In the genomic region with DNA sequence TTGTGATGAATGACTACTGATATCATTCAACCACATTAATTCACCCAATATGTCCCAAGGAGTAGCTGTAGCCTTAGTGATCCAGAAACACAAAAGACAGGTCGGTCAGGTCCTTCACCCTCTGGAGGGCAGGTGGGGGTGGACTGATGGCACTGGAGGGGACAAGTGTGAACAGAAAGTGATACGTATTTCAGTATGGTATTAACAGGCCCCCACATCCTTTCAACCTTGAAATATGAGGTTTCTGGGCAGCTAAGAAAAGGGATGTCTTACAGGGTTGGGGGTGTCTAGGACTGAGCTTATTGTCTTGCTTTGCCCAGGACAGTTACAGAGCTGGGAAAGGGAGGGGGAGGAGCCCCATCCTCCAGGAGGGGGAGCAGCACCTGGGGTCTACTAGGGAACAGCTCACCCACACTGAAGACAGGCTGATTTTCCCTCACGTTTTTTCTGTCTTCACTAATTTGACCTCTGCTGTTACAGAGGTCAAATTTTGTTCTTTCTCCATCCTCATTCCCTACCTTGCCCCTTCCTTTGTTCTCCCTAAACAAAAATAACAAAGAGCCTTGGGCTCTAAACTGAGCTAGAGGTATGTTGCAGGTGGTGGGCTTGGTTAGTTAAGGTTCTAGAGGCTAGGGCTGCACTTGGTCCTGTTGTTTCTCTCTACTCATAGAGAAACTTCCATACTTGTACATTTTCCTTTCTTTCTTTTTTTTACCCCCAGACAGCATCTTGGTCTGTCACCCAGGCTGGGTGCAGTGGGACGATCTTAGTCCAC, we compare ENCODE assay signal across 17 cellular contexts. TPM values are rescaled to one million over a fixed set of nuclear protein-coding genes. Genes with fewer than 3 reads are reported as not detected.
A peak's percentile ranks its signal among the peaks of the same experiment; 100 is the strongest.
DNase-seq lines count a peak whose midpoint lies in the region; ATAC-seq and TF ChIP-seq lines count a peak whose summit lies in the region.
"Had no signal": no experiment of that assay in that cellular context is flagged by ENCODE, and none has a peak within 500 bp of the region (broad histone marks: within the 10 kb centered on the region; RNA-seq: fewer than 3 reads in every experiment).

No MANE protein-coding gene starts in this region.

- H3K4me2 ChIP-seq in GM23338 = no peak overlapping the region
- no peak overlapping the region for H3K4me2 ChIP-seq in parathyroid adenoma (ENCODE audit: low read length)

- H3K27ac Mint-ChIP-seq in GM23338 = no peak overlapping the region

- H3K4me1 ChIP-seq in GM23338 (ENCODE audit: insufficient read depth) = peaks cover 13% of the 10 kb centered on the region
- H3K4me1 ChIP-seq in parathyroid adenoma = peaks cover 15% of the 10 kb centered on the region

- no peak overlapping the region for H3K4me3 ChIP-seq in GM23338
- no peak overlapping the region for H3K4me3 ChIP-seq in parathyroid adenoma (ENCODE audit: low read depth, low read length)
- H3K4me3 ChIP-seq: sigmoid colon, tibial nerve had no signal

- in situ Hi-C loops in G401 (cut with HindIII; ENCODE audit: low sequenced_read_pairs) = no loop called here

- peak; percentile 39 for ATAC-seq in GM19035 (IDR thresholded peaks at IDR 0.05; ENCODE audit: unreplicated experiment)
- peak; percentile 91 for ATAC-seq in GM23338
- ATAC-seq in HG03442 (IDR thresholded peaks at IDR 0.05; ENCODE audit: unreplicated experiment) = peak; percentile 40
- no peak for ATAC-seq in left cardiac atrium

- no peaks in the 10 kb centered on the region for H3K36me3 Mint-ChIP-seq in GM23338 (ENCODE audit: low read depth)

- H4K20me1 ChIP-seq in GM23338 (replicated peaks; ENCODE audit: insufficient read depth) = no peaks in the 10 kb centered on the region

- H3K4me3 Mint-ChIP-seq in GM23338 = no peak overlapping the region

- H3F3A ChIP-seq in GM23338 (replicated peaks; ENCODE audit: low read depth) = no peaks in the 10 kb centered on the region

- H3K27me3 ChIP-seq in GM23338 (ENCODE audit: insufficient read depth) (no peaks in the 10 kb centered on the region), parathyroid adenoma (ENCODE audit: control insufficient read depth, insufficient read depth, low read length) (no peaks in the 10 kb centered on the region)
- H3K27me3 ChIP-seq: sigmoid colon, tibial nerve had no signal

- H3K79me2 ChIP-seq in GM23338 (replicated peaks; ENCODE audit: insufficient read depth) (no peaks in the 10 kb centered on the region), parathyroid adenoma (no peaks in the 10 kb centered on the region)

- H3K27me3 Mint-ChIP-seq in GM23338 (ENCODE audit: insufficient read depth, low read depth, poor library complexity) = peaks cover 5% of the 10 kb centered on the region

- H3K9me3 Mint-ChIP-seq in GM23338 = no peaks in the 10 kb centered on the region; the same call in 2 of the 3 replicates

- peak in 1 of 2 experiments; percentile 27; a peak in 2 of 4 replicates for TF ChIP-seq CTCF in GM23338 (conservative IDR thresholded peaks at IDR 0.05; ENCODE audit: low read depth in 2 of 2)
- no peak for TF ChIP-seq CTCF in parathyroid adenoma (IDR thresholded peaks at IDR 0.05)

- H3K9me3 ChIP-seq in parathyroid adenoma (ENCODE audit: control insufficient read depth, low read length) = no peaks in the 10 kb centered on the region
- H3K9me3 ChIP-seq: sigmoid colon, tibial nerve had no signal

- peaks cover 30% of the 10 kb centered on the region for H3K4me1 Mint-ChIP-seq in GM23338

- no peaks in the 10 kb centered on the region for H3K9me2 ChIP-seq in GM23338 (ENCODE audit: insufficient read depth)

- H2AFZ ChIP-seq in GM23338 = peak overlapping the region; percentile 53
- H2AFZ ChIP-seq in parathyroid adenoma = peak overlapping the region; percentile 52

- H3K36me3 ChIP-seq in GM23338 (ENCODE audit: insufficient read depth) = no peaks in the 10 kb centered on the region
- H3K36me3 ChIP-seq in parathyroid adenoma (ENCODE audit: control insufficient read depth, insufficient read depth, low read length) = no peaks in the 10 kb centered on the region
- H3K36me3 ChIP-seq: sigmoid colon, tibial nerve had no signal

- intact Hi-C loops in left cardiac atrium (cut with DNase I) = no loop called here

- H3K27ac ChIP-seq in GM23338 (ENCODE audit: low read depth) (no peak overlapping the region), parathyroid adenoma (no peak overlapping the region)
- H3K27ac ChIP-seq: HL-60, sigmoid colon had no signal

- no peak overlapping the region for H3K9ac ChIP-seq in parathyroid adenoma

- peak; percentile 57 for DNase-seq in GM23338 (ENCODE audit: low spot score)
- no peak for DNase-seq in G401 (ENCODE audit: low spot score)
- DNase-seq in NCI-H2107 treated with DMSO at 0.1 percent for 48 hours (lab: John Stamatoyannopoulos, UW; ENCODE audit: unreplicated experiment) = no peak
- DNase-seq in COLO829 (ENCODE audit: low spot score) = no peak
- no peak for DNase-seq in left cardiac atrium
- DNase-seq: activated CD8-positive, alpha-beta memory T cell treated with anti-CD3 and anti-CD28 coated beads, Interleukin-2, amount 50 U/mL, for 4 hours; aorta; COR-L47; foreskin fibroblast; GOT3; NCI-H446; sigmoid colon had no signal

TF ChIP-seq in GM23338, 12 proteins besides CTCF, POLR2A, EP300 and RAD21 (continues in another document):
- TF ChIP-seq EZH2phosphoT487 (IDR thresholded peaks at IDR 0.05; ENCODE audit: unreplicated experiment) = no peak
- TF ChIP-seq STAT1 (IDR thresholded peaks at IDR 0.05; ENCODE audit: unreplicated experiment) = no peak
- TF ChIP-seq ZNF114 (CRISPR knock-in tag; IDR thresholded peaks at IDR 0.05) = no peak
- no peak for TF ChIP-seq JUNB (IDR thresholded peaks at IDR 0.05; ENCODE audit: unreplicated experiment)
- TF ChIP-seq POLR2AphosphoS5 (IDR thresholded peaks at IDR 0.05; ENCODE audit: low read depth) = no peak
- TF ChIP-seq, protein P1, sequence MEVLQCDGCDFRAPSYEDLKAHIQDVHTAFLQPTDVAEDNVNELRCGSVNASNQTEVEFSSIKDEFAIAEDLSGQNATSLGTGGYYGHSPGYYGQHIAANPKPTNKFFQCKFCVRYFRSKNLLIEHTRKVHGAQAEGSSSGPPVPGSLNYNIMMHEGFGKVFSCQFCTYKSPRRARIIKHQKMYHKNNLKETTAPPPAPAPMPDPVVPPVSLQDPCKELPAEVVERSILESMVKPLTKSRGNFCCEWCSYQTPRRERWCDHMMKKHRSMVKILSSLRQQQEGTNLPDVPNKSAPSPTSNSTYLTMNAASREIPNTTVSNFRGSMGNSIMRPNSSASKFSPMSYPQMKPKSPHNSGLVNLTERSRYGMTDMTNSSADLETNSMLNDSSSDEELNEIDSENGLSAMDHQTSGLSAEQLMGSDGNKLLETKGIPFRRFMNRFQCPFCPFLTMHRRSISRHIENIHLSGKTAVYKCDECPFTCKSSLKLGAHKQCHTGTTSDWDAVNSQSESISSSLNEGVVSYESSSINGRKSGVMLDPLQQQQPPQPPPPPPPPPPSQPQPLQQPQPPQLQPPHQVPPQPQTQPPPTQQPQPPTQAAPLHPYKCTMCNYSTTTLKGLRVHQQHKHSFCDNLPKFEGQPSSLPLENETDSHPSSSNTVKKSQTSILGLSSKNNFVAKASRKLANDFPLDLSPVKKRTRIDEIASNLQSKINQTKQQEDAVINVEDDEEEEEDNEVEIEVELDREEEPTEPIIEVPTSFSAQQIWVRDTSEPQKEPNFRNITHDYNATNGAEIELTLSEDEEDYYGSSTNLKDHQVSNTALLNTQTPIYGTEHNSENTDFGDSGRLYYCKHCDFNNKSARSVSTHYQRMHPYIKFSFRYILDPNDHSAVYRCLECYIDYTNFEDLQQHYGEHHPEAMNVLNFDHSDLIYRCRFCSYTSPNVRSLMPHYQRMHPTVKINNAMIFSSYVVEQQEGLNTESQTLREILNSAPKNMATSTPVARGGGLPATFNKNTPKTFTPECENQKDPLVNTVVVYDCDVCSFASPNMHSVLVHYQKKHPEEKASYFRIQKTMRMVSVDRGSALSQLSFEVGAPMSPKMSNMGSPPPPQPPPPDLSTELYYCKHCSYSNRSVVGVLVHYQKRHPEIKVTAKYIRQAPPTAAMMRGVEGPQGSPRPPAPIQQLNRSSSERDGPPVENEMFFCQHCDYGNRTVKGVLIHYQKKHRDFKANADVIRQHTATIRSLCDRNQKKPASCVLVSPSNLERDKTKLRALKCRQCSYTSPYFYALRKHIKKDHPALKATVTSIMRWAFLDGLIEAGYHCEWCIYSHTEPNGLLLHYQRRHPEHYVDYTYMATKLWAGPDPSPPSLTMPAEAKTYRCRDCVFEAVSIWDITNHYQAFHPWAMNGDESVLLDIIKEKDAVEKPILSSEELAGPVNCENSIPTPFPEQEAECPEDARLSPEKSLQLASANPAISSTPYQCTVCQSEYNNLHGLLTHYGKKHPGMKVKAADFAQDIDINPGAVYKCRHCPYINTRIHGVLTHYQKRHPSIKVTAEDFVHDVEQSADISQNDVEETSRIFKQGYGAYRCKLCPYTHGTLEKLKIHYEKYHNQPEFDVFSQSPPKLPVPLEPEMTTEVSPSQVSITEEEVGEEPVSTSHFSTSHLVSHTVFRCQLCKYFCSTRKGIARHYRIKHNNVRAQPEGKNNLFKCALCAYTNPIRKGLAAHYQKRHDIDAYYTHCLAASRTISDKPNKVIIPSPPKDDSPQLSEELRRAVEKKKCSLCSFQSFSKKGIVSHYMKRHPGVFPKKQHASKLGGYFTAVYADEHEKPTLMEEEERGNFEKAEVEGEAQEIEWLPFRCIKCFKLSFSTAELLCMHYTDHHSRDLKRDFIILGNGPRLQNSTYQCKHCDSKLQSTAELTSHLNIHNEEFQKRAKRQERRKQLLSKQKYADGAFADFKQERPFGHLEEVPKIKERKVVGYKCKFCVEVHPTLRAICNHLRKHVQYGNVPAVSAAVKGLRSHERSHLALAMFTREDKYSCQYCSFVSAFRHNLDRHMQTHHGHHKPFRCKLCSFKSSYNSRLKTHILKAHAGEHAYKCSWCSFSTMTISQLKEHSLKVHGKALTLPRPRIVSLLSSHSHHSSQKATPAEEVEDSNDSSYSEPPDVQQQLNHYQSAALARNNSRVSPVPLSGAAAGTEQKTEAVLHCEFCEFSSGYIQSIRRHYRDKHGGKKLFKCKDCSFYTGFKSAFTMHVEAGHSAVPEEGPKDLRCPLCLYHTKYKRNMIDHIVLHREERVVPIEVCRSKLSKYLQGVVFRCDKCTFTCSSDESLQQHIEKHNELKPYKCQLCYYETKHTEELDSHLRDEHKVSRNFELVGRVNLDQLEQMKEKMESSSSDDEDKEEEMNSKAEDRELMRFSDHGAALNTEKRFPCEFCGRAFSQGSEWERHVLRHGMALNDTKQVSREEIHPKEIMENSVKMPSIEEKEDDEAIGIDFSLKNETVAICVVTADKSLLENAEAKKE (CRISPR knock-in tag; IDR thresholded peaks at IDR 0.05) = no peak

RNA-seq across cellular contexts. Expression of gene EEF1A1, which starts 38.0 kb away (rescaled TPM):
- total RNA-seq in GM23338 (2014; rRNA removed; shearing (Covaris generic)) = 12,342 and 13,362 TPM in 2 replicates
- 7,677 and 8,712 TPM in 2 replicates for polyA plus RNA-seq in GM23338 (2016; fragmentation: Nextera tagmentation; extraction: Ambion mirVana)
- total RNA-seq in G401 (2014; rRNA removed; shearing (Covaris generic)) = 15,038 and 17,549 TPM in 2 replicates
- total RNA-seq in left cardiac atrium = 1,000 to 10,000 TPM; 5,040 to 5,332 TPM

Comparison
In these comparisons a context has a peak if more than half of its experiments do, and no peak if none do; other contexts are left out.
1. ATAC-seq: peak in GM19035 (single experiment), GM23338 (single experiment) and HG03442 (single experiment); none in left cardiac atrium (0 of 2).